8 cellular contexts compared by ENCODE assay signal in the genomic region with DNA sequence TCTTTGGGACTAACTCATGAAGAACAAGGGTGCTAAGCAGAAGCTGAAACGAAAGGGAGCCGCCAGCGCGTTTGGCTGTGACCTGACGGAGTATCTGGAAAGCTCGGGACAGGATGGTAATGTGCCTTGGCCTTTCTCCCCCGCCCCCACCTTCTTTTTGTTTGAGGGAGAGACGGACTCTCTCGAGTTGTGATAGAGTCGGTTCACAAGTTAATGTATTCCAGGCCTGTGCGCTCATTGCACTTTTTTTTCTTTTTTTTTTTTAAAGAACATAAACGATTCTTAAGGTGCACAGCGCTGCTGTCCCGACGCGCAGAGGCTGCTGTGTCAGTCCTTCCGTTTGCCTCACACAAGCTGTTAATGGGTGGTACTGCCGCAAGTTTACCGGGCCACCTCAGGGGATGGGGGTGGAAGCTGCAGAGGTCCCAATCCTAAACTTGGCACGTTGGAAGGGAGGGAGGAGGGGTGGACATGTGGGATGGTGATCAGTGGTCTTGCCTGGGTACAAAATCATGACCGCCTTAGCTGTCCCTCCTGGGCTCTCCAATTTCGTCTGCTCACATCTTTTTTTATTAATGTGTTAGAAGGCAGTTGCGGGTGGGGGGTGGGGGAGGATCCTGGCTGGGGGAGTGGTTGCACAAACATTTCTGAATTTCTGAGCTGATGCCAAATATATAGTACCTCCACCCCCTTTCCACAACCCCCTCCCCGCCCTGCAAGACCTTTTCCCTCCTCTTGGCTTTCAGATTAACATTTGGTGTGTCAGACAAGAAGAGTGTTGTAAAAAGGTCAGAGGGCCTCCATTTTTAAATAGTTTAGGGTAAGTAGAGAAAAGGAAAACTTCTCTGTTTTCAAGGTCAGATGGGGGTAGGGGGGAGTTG. TPM values are rescaled to one million over a fixed set of nuclear protein-coding genes. Genes with fewer than 3 reads are reported as not detected.
A peak's percentile ranks its signal among the peaks of the same experiment; 100 is the strongest.
DNase-seq lines count a peak whose midpoint lies in the region; ATAC-seq and TF ChIP-seq lines count a peak whose summit lies in the region.

No MANE protein-coding gene starts in this region.

- peak overlapping the region; percentile 89 for H3K4me2 ChIP-seq in DOHH2 (ENCODE audit: low read length)

- peak overlapping the region; percentile 85 for H3K27ac Mint-ChIP-seq in activated CD4-positive, alpha-beta T cell treated with anti-CD3 and anti-CD28 coated beads, Interleukin-2, amount 10 ng/mL, durations not matched to agents 24 days and 14 days

- peaks cover 14% of the 10 kb centered on the region for H3K27me3 Mint-ChIP-seq in activated CD4-positive, alpha-beta T cell treated with anti-CD3 and anti-CD28 coated beads, Interleukin-2, amount 10 ng/mL, durations not matched to agents 24 days and 14 days

- H3K4me3 ChIP-seq in DOHH2 (ENCODE audit: low read length) (peak overlapping the region; percentile 74), ectodermal cell (ENCODE audit: insufficient read depth, low read depth, low read length) (peak overlapping the region; percentile 42)

- peak overlapping the region; percentile 86 for H3K4me3 Mint-ChIP-seq in activated CD4-positive, alpha-beta T cell treated with anti-CD3 and anti-CD28 coated beads, Interleukin-2, amount 10 ng/mL, durations not matched to agents 24 days and 14 days

- no peaks in the 10 kb centered on the region for H3K9me3 Mint-ChIP-seq in activated CD4-positive, alpha-beta T cell treated with anti-CD3 and anti-CD28 coated beads, Interleukin-2, amount 10 ng/mL, durations not matched to agents 24 days and 14 days

- no peak for TF ChIP-seq CTCF in DOHH2 (IDR thresholded peaks at IDR 0.05; ENCODE audit: low read depth, low read length, poor library complexity, severe bottlenecking)

- WGBS in ectodermal cell, 2 experiments = 2 to 4% methylated on average over 21 to 24 of the region's 24 CpGs

- peak; percentile 16 for DNase-seq in HuH-7.5 (ENCODE audit: low spot score)
- DNase-seq in activated CD4-positive, alpha-beta T cell treated with anti-CD3 and anti-CD28 coated beads, Interleukin-2, amount 10 ng/mL, durations not matched to agents 24 days and 14 days = peak; percentile 81
- DNase-seq in midbrain (lab: John Stamatoyannopoulos, UW) = peak; percentile 29
- DNase-seq in stimulated activated CD8-positive, alpha-beta memory T cell treated with anti-CD3 and anti-CD28 coated beads, Interleukin-7, amount 100 ng/mL, for 1 hour (ENCODE audit: low read depth in 2 of 2) = peak; percentile 30 to 32
- DNase-seq in SW480 (ENCODE audit: low spot score) = no peak

- H3K27me3 ChIP-seq in DOHH2 (ENCODE audit: control insufficient read depth, low read length) = peaks cover 43% of the 10 kb centered on the region
- H3K27me3 ChIP-seq in ectodermal cell (ENCODE audit: control insufficient read depth, insufficient read depth, low read length, poor library complexity, severe bottlenecking) = peaks cover 56% of the 10 kb centered on the region

- H3K79me2 ChIP-seq in DOHH2 (ENCODE audit: control insufficient read depth, low read length) = no peaks in the 10 kb centered on the region

- H3K4me1 ChIP-seq in DOHH2 (ENCODE audit: control insufficient read depth, low read length) (peaks cover 24% of the 10 kb centered on the region), ectodermal cell (ENCODE audit: control insufficient read depth, insufficient read depth, low read length) (peaks cover 6% of the 10 kb centered on the region)

- ATAC-seq in GM21526 (IDR thresholded peaks at IDR 0.05; ENCODE audit: low FRiP score, unreplicated experiment) = peak; percentile 20

- H3F3A ChIP-seq in DOHH2 (ENCODE audit: control insufficient read depth, insufficient read depth) = peaks cover 3% of the 10 kb centered on the region; the same call in 1 of the 2 replicates

- H3K36me3 ChIP-seq in DOHH2 (ENCODE audit: control insufficient read depth, low read length) (no peaks in the 10 kb centered on the region), ectodermal cell (ENCODE audit: control insufficient read depth, insufficient read depth, low read length) (no peaks in the 10 kb centered on the region)

- H3K9me2 ChIP-seq in DOHH2 (replicated peaks; ENCODE audit: control insufficient read depth, low read length) = no peaks in the 10 kb centered on the region

- no peaks in the 10 kb centered on the region for H4K20me1 ChIP-seq in DOHH2 (ENCODE audit: control insufficient read depth, insufficient read depth, low read depth, low read length)

- H3K27ac ChIP-seq in DOHH2 (ENCODE audit: low read depth, low read length) = no peak overlapping the region
- no peak overlapping the region for H3K27ac ChIP-seq in ectodermal cell (ENCODE audit: insufficient read depth, low read depth, low read length, poor library complexity, severe bottlenecking)

- H3K36me3 Mint-ChIP-seq in activated CD4-positive, alpha-beta T cell treated with anti-CD3 and anti-CD28 coated beads, Interleukin-2, amount 10 ng/mL, durations not matched to agents 24 days and 14 days (ENCODE audit: low read depth) = peaks cover 14% of the 10 kb centered on the region

- intact Hi-C loops in activated CD4-positive, alpha-beta T cell treated with anti-CD3 and anti-CD28 coated beads, Interleukin-2, amount 10 ng/mL, durations not matched to agents 24 days and 14 days (cut with micrococcal nuclease) = loop anchor here (1.0 to 10.0 kb wide), 9 partner anchors 28 to 800 kb away; partner anchors contain the start of genes COX17, GSK3B, TIMMDC1 and TMEM39A

- H3K9me3 ChIP-seq in DOHH2 (ENCODE audit: control insufficient read depth, insufficient read depth, low read length) (no peaks in the 10 kb centered on the region), ectodermal cell (ENCODE audit: control insufficient read depth, low read length) (no peaks in the 10 kb centered on the region)

- H3K4me1 Mint-ChIP-seq in activated CD4-positive, alpha-beta T cell treated with anti-CD3 and anti-CD28 coated beads, Interleukin-2, amount 10 ng/mL, durations not matched to agents 24 days and 14 days = peaks cover 39% of the 10 kb centered on the region

RNA-seq across cellular contexts. Expression of gene ARHGAP31, which starts 0.9 kb away (rescaled TPM):
- 9.5 and 11.0 TPM in 2 replicates for total RNA-seq in activated CD4-positive, alpha-beta T cell treated with anti-CD3 and anti-CD28 coated beads, Interleukin-2, amount 10 ng/mL, durations not matched to agents 24 days and 14 days
- 0.65 TPM for polyA plus RNA-seq in ectodermal cell (2013, experiment 1 of 4)
- 0.66 TPM for polyA plus RNA-seq in ectodermal cell (2013, experiment 2 of 4)
- 0.64 TPM for polyA plus RNA-seq in ectodermal cell (2013, experiment 3 of 4)
- 0.65 TPM for polyA plus RNA-seq in ectodermal cell (2013, experiment 4 of 4)

RNA-seq across cellular contexts. Expression of gene B4GALT4, which starts 54.5 kb away (rescaled TPM):
- total RNA-seq in activated CD4-positive, alpha-beta T cell treated with anti-CD3 and anti-CD28 coated beads, Interleukin-2, amount 10 ng/mL, durations not matched to agents 24 days and 14 days = 14.8 and 15.5 TPM in 2 replicates
- polyA plus RNA-seq in ectodermal cell (2013, experiment 1 of 4) = 29.8 TPM
- polyA plus RNA-seq in ectodermal cell (2013, experiment 2 of 4) = 32.1 TPM
- 25.3 TPM for polyA plus RNA-seq in ectodermal cell (2013, experiment 3 of 4)
- 29.2 TPM for polyA plus RNA-seq in ectodermal cell (2013, experiment 4 of 4)
